26 cellular contexts compared by ENCODE assay signal in genomic region chr15:47383102-47383501, GRCh38.
"Had no signal": no experiment of that assay in that cellular context is flagged by ENCODE, and none has a peak within 500 bp of the region (broad histone marks: within the 10 kb centered on the region; RNA-seq: fewer than 3 reads in every experiment).

No MANE protein-coding gene starts in this region.

- H3K4me3 ChIP-seq: esophagus muscularis mucosa, gastroesophageal sphincter, pancreas, psoas muscle, thyroid gland, upper lobe of right lung had no signal

- H3K27ac ChIP-seq: pancreas, psoas muscle, thyroid gland, upper lobe of right lung had no signal

- H3K9me3 Mint-ChIP-seq: activated naive CD4-positive, alpha-beta T cell treated with anti-CD3 and anti-CD28 coated beads, Interleukin-2, amount 10 ng/mL, durations not matched to agents 7 days and 5 days; nephron; stimulated activated naive CD8-positive, alpha-beta T cell treated with anti-CD3 and anti-CD28 coated beads, Interleukin-15, Interleukin-2, amounts not matched to agents 100 ng/mL and 50 ng/mL, for 24 hours had no signal

- H3K4me1 ChIP-seq: psoas muscle, upper lobe of right lung had no signal

- H3K9me3 ChIP-seq: esophagus muscularis mucosa, gastroesophageal sphincter, pancreas, psoas muscle, thyroid gland, upper lobe of right lung had no signal

- ATAC-seq: gastroesophageal sphincter, left cardiac atrium, pancreas, psoas muscle, right cardiac atrium, upper lobe of right lung had no signal

- H3K4me3 Mint-ChIP-seq: activated CD4-positive, alpha-beta memory T cell treated with anti-CD3 and anti-CD28 coated beads, Interleukin-2, amount 10 ng/mL, durations not matched to agents 7 days and 5 days; activated naive CD4-positive, alpha-beta T cell treated with anti-CD3 and anti-CD28 coated beads, Interleukin-2, amount 10 ng/mL, durations not matched to agents 7 days and 5 days; memory B cell; nephron; stimulated activated naive CD8-positive, alpha-beta T cell treated with anti-CD3 and anti-CD28 coated beads, Interleukin-15, Interleukin-2, amounts not matched to agents 100 ng/mL and 50 ng/mL, for 24 hours; T-helper 1 cell treated with Interleukin-12 subunit alpha and Interleukin-12 subunit beta and Interleukin-4 antibody, amounts not matched to agents 30 μg/mL and 1 μg/mL, for 36 hours had no signal

- H3K36me3 ChIP-seq: esophagus muscularis mucosa, gastroesophageal sphincter, pancreas, thyroid gland, upper lobe of right lung had no signal

- H3K36me3 Mint-ChIP-seq: activated naive CD4-positive, alpha-beta T cell treated with anti-CD3 and anti-CD28 coated beads, Interleukin-2, amount 10 ng/mL, durations not matched to agents 7 days and 5 days; memory B cell had no signal

- H3K27ac Mint-ChIP-seq: activated CD4-positive, alpha-beta memory T cell treated with anti-CD3 and anti-CD28 coated beads, Interleukin-2, amount 10 ng/mL, durations not matched to agents 7 days and 5 days; activated naive CD4-positive, alpha-beta T cell treated with anti-CD3 and anti-CD28 coated beads, Interleukin-2, amount 10 ng/mL, durations not matched to agents 7 days and 5 days; memory B cell; stimulated activated naive CD8-positive, alpha-beta T cell treated with anti-CD3 and anti-CD28 coated beads, Interleukin-15, Interleukin-2, amounts not matched to agents 100 ng/mL and 50 ng/mL, for 24 hours; T-helper 1 cell treated with Interleukin-12 subunit alpha and Interleukin-12 subunit beta and Interleukin-4 antibody, amounts not matched to agents 30 μg/mL and 1 μg/mL, for 36 hours had no signal

- H3K4me1 Mint-ChIP-seq: activated CD4-positive, alpha-beta memory T cell treated with anti-CD3 and anti-CD28 coated beads, Interleukin-2, amount 10 ng/mL, durations not matched to agents 7 days and 5 days; activated naive CD4-positive, alpha-beta T cell treated with anti-CD3 and anti-CD28 coated beads, Interleukin-2, amount 10 ng/mL, durations not matched to agents 7 days and 5 days; memory B cell had no signal

- H3K27me3 Mint-ChIP-seq: activated CD4-positive, alpha-beta memory T cell treated with anti-CD3 and anti-CD28 coated beads, Interleukin-2, amount 10 ng/mL, durations not matched to agents 7 days and 5 days; activated naive CD4-positive, alpha-beta T cell treated with anti-CD3 and anti-CD28 coated beads, Interleukin-2, amount 10 ng/mL, durations not matched to agents 7 days and 5 days; memory B cell; stimulated activated naive CD8-positive, alpha-beta T cell treated with anti-CD3 and anti-CD28 coated beads, Interleukin-15, Interleukin-2, amounts not matched to agents 100 ng/mL and 50 ng/mL, for 24 hours had no signal

- DNase-seq: activated CD4-positive, alpha-beta memory T cell treated with anti-CD3 and anti-CD28 coated beads, Interleukin-2, amount 10 ng/mL, durations not matched to agents 7 days and 5 days; activated CD4-positive, alpha-beta T cell treated with anti-CD3 and anti-CD28 coated beads for 4 hours; activated CD4-positive, CD25-positive, alpha-beta regulatory T cell; activated effector memory CD4-positive, alpha-beta T cell treated with anti-CD3 and anti-CD28 coated beads, Interleukin-2, amount 50 U/mL, for 16 hours; activated naive CD4-positive, alpha-beta T cell treated with anti-CD3 and anti-CD28 coated beads, Interleukin-2, amount 10 ng/mL, durations not matched to agents 7 days and 5 days; activated T-cell treated with anti-CD3 and anti-CD28 coated beads for 4 hours; amygdala; caudate nucleus; effector memory CD4-positive, alpha-beta T cell; head of caudate nucleus; hypothalamus; left cardiac atrium; pancreas; psoas muscle; right cardiac atrium; stimulated activated CD4-positive, alpha-beta T cell treated with anti-CD3 and anti-CD28 coated beads, Interleukin-1b, Interleukin-23, amount 100 ng/mL, for 48 hours; substantia nigra; T1000; thyroid gland; upper lobe of right lung had no signal

- H3K27me3 ChIP-seq: esophagus muscularis mucosa, gastroesophageal sphincter, pancreas, thyroid gland, upper lobe of right lung had no signal
